Comparison of ENCODE assay signal across 8 cellular contexts in genomic region chr7:2609001-2609411, GRCh38. TPM values are rescaled to one million over a fixed set of nuclear protein-coding genes. Genes with fewer than 3 reads are reported as not detected.
DNase-seq lines count a peak whose midpoint lies in the region; ATAC-seq and TF ChIP-seq lines count a peak whose summit lies in the region.

No MANE protein-coding gene starts in this region.

- ATAC-seq in Right ventricle myocardium superior (ENCODE audit: poor library complexity): no peak
- ATAC-seq in HG02678 (IDR thresholded peaks at IDR 0.05; ENCODE audit: unreplicated experiment): no peak
- ATAC-seq in GM18520 (IDR thresholded peaks at IDR 0.05; ENCODE audit: unreplicated experiment): no peak

- peak overlapping the region; percentile 56 for H3K4me3 Mint-ChIP-seq in neural crest cell

- H3K27ac Mint-ChIP-seq in neural crest cell (ENCODE audit: unreplicated experiment): peak overlapping the region; percentile 64

- TF ChIP-seq CTCF in left ventricle myocardium inferior (IDR thresholded peaks at IDR 0.05; ENCODE audit: borderline replicate concordance) (no peak), Loucy (conservative IDR thresholded peaks at IDR 0.05; ENCODE audit: low read length) (peak; percentile 52), neural crest cell (conservative IDR thresholded peaks at IDR 0.05) (peak; percentile 54)

- H4K20me1 ChIP-seq in Loucy (ENCODE audit: insufficient read depth, low read length, poor library complexity, severe bottlenecking): no peaks in the 10 kb centered on the region

- no peak overlapping the region for H3K4me2 ChIP-seq in Loucy (ENCODE audit: low read depth, low read length, poor library complexity, severe bottlenecking)

- intact Hi-C loops in left ventricle myocardium inferior (cut with micrococcal nuclease): no loop called here
- intact Hi-C loops in Right ventricle myocardium superior (cut with DNase I): no loop called here

- H3K9me3 Mint-ChIP-seq in neural crest cell: no peaks in the 10 kb centered on the region

- H3K27ac ChIP-seq in left ventricle myocardium inferior (replicated peaks): peak overlapping the region; percentile 51

- no peaks in the 10 kb centered on the region for H3K27me3 ChIP-seq in left ventricle myocardium inferior (ENCODE audit: low read depth)
- no peaks in the 10 kb centered on the region for H3K27me3 ChIP-seq in Loucy (ENCODE audit: insufficient read depth, low read length, poor library complexity, severe bottlenecking)

- H3K9me2 ChIP-seq in Loucy (replicated peaks; ENCODE audit: low read depth, low read length): no peaks in the 10 kb centered on the region

- no peak overlapping the region for H3K9ac ChIP-seq in Loucy (ENCODE audit: low read depth, low read length, poor library complexity, severe bottlenecking)

- H3K36me3 ChIP-seq in left ventricle myocardium inferior (no peaks in the 10 kb centered on the region), Loucy (ENCODE audit: insufficient read depth, low read length) (no peaks in the 10 kb centered on the region)

- H3K79me2 ChIP-seq in Loucy (ENCODE audit: insufficient read depth, low read length): no peaks in the 10 kb centered on the region

- H3K9me3 ChIP-seq in left ventricle myocardium inferior (replicated peaks) (no peaks in the 10 kb centered on the region), Loucy (ENCODE audit: insufficient read depth, low read depth, low read length) (no peaks in the 10 kb centered on the region)

- no peak for DNase-seq in left ventricle myocardium inferior
- no peak for DNase-seq in Right ventricle myocardium superior
- peak; percentile 64 for DNase-seq in cerebellar cortex (ENCODE audit: low spot score)
- peak; percentile 49 for DNase-seq in neural crest cell (ENCODE audit: low read depth, low spot score)
- no peak for DNase-seq in COR-L47 (lab: John Stamatoyannopoulos, UW)

- no peaks in the 10 kb centered on the region for H3K27me3 Mint-ChIP-seq in neural crest cell (ENCODE audit: low read depth)

- peaks cover 64% of the 10 kb centered on the region for H3K4me1 ChIP-seq in left ventricle myocardium inferior
- no peaks in the 10 kb centered on the region for H3K4me1 ChIP-seq in Loucy (ENCODE audit: insufficient read depth, low read length, poor library complexity, severe bottlenecking)

- no peak overlapping the region for H3K4me3 ChIP-seq in left ventricle myocardium inferior
- no peak overlapping the region for H3K4me3 ChIP-seq in Loucy (ENCODE audit: low read length, poor library complexity, severe bottlenecking)

- no peak overlapping the region for H2AFZ ChIP-seq in Loucy (ENCODE audit: low read length)

- no peaks in the 10 kb centered on the region for H3F3A ChIP-seq in Loucy (ENCODE audit: low read depth)

- H3K36me3 Mint-ChIP-seq in neural crest cell (ENCODE audit: low read depth): no peaks in the 10 kb centered on the region

- peaks cover 58% of the 10 kb centered on the region for H3K4me1 Mint-ChIP-seq in neural crest cell

RNA-seq across cellular contexts. Expression of gene TTYH3, which starts 22.8 kb away (rescaled TPM):
- total RNA-seq in left ventricle myocardium inferior (10.9 TPM), Right ventricle myocardium superior (12.6 TPM), neural crest cell (225 and 237 TPM in 2 replicates)

RNA-seq across cellular contexts. Expression of gene IQCE, which starts 50.2 kb away (rescaled TPM):
- total RNA-seq in left ventricle myocardium inferior (11.5 TPM), Right ventricle myocardium superior (9.9 TPM), neural crest cell (18.4 and 22.4 TPM in 2 replicates)

RNA-seq across cellular contexts. Expression of gene BRAT1, which starts 53.7 kb away (rescaled TPM):
- total RNA-seq in left ventricle myocardium inferior (13.7 TPM), Right ventricle myocardium superior (14.7 TPM), neural crest cell (47.3 and 52.7 TPM in 2 replicates)

Comparison
In these comparisons a context has a peak if more than half of its experiments do, and no peak if none do; other contexts are left out.
1. DNase-seq: peak in cerebellar cortex (single experiment) and neural crest cell (single experiment); none in left ventricle myocardium inferior (single experiment), Right ventricle myocardium superior (single experiment) and COR-L47 (single experiment).
2. RNA of gene TTYH3, which starts 22.8 kb away (total RNA-seq): 225 to 237 TPM in neural crest cell; 12.6 TPM in Right ventricle myocardium superior (single experiment) and 10.9 TPM in left ventricle myocardium inferior (single experiment); every median in the first group is over 10 times any median in the second.